ENCODE assay signal across 11 cellular contexts in the genomic region with DNA sequence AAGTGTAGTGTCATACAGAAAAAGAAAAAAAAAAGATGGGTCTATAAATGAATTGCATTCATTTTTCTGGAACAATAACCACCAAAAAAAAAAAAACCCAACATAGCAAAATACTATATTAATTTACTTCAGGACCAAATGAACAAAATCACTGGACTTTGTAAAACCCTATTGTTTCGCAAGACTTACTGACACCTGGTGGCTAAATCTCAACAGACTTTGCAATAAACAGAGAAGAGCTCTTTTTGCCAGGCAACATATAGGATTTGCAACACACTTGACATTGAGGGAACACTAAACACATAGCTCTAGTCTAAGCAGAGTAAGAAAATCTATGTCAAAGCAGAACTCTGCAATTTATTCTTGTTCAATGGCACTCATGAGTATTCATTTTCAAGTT.
DNase-seq lines count a peak whose midpoint lies in the region; ATAC-seq, FAIRE-seq and TF ChIP-seq lines count a peak whose summit lies in the region.
"Had no signal": no experiment of that assay in that cellular context is flagged by ENCODE, and none has a peak within 500 bp of the region (broad histone marks: within the 10 kb centered on the region; RNA-seq: fewer than 3 reads in every experiment).

No MANE protein-coding gene starts in this region.

- no peak for FAIRE-seq in bronchial epithelial cell (lab: Jason Lieb, UNC)
- FAIRE-seq: H54 had no signal

- H3K4me3 ChIP-seq in bronchial epithelial cell (ENCODE audit: low read depth, low read length), result no peak overlapping the region
- H3K4me3 ChIP-seq: SK-N-MC had no signal

- no peaks in the 10 kb centered on the region for H3K27me3 ChIP-seq in bronchial epithelial cell (ENCODE audit: control insufficient read depth, insufficient read depth, low read length)

- ATAC-seq in activated T-cell treated with anti-CD3 and anti-CD28 coated beads, Interleukin-2, amount 50 U/mL, for 4 hours, result no peak
- ATAC-seq in stimulated activated naive B cell treated with anti-CD40 and anti-IgM and Interleukin-4, amounts not matched to agents 10 μg/mL and 1 μg/mL and 100 μg/mL, for 72 hours (replicated peaks), result no peak

- no peaks in the 10 kb centered on the region for H3K36me3 ChIP-seq in bronchial epithelial cell (ENCODE audit: control insufficient read depth, insufficient read depth, low read length)

- no peaks in the 10 kb centered on the region for H3K9me3 Mint-ChIP-seq in nephron
- H3K9me3 Mint-ChIP-seq in activated T-cell treated with anti-CD3 and anti-CD28 coated beads, Interleukin-2, amount 50 U/mL, for 4 hours, result no peaks in the 10 kb centered on the region
- H3K9me3 Mint-ChIP-seq in stimulated activated naive B cell treated with anti-CD40 and anti-IgM and Interleukin-4, amounts not matched to agents 10 μg/mL and 1 μg/mL and 100 μg/mL, for 72 hours, result peaks cover 0 to 1% of the 10 kb centered on the region in 2 donors
- H3K9me3 Mint-ChIP-seq: activated T-cell treated with anti-CD3 and anti-CD28 coated beads, Interleukin-2, amount 50 U/mL, for 24 hours had no signal

- peak overlapping the region in 1 of 3 experiments; percentile 52 for H3K27ac Mint-ChIP-seq in nephron
- H3K27ac Mint-ChIP-seq in stimulated activated naive B cell treated with anti-CD40 and anti-IgM and Interleukin-4, amounts not matched to agents 10 μg/mL and 1 μg/mL and 100 μg/mL, for 72 hours, result no peak overlapping the region
- H3K27ac Mint-ChIP-seq: activated T-cell treated with anti-CD3 and anti-CD28 coated beads, Interleukin-2, amount 50 U/mL, for 24 hours had no signal

- no peaks in the 10 kb centered on the region for H3K36me3 Mint-ChIP-seq in nephron (ENCODE audit: low read depth)
- no peaks in the 10 kb centered on the region for H3K36me3 Mint-ChIP-seq in activated T-cell treated with anti-CD3 and anti-CD28 coated beads, Interleukin-2, amount 50 U/mL, for 4 hours (ENCODE audit: insufficient read depth)
- no peaks in the 10 kb centered on the region for H3K36me3 Mint-ChIP-seq in stimulated activated naive B cell treated with anti-CD40 and anti-IgM and Interleukin-4, amounts not matched to agents 10 μg/mL and 1 μg/mL and 100 μg/mL, for 72 hours

- H3K4me3 Mint-ChIP-seq in nephron, result no peak overlapping the region
- no peak overlapping the region for H3K4me3 Mint-ChIP-seq in activated T-cell treated with anti-CD3 and anti-CD28 coated beads, Interleukin-2, amount 50 U/mL, for 4 hours
- no peak overlapping the region for H3K4me3 Mint-ChIP-seq in stimulated activated naive B cell treated with anti-CD40 and anti-IgM and Interleukin-4, amounts not matched to agents 10 μg/mL and 1 μg/mL and 100 μg/mL, for 72 hours
- H3K4me3 Mint-ChIP-seq: activated T-cell treated with anti-CD3 and anti-CD28 coated beads, Interleukin-2, amount 50 U/mL, for 24 hours had no signal

- H3K27me3 Mint-ChIP-seq in nephron (ENCODE audit: low read depth), result no peaks in the 10 kb centered on the region
- no peaks in the 10 kb centered on the region for H3K27me3 Mint-ChIP-seq in activated T-cell treated with anti-CD3 and anti-CD28 coated beads, Interleukin-2, amount 50 U/mL, for 4 hours (ENCODE audit: low read depth)
- no peaks in the 10 kb centered on the region for H3K27me3 Mint-ChIP-seq in stimulated activated naive B cell treated with anti-CD40 and anti-IgM and Interleukin-4, amounts not matched to agents 10 μg/mL and 1 μg/mL and 100 μg/mL, for 72 hours
- H3K27me3 Mint-ChIP-seq: activated T-cell treated with anti-CD3 and anti-CD28 coated beads, Interleukin-2, amount 50 U/mL, for 24 hours had no signal

- peak; percentile 3 for TF ChIP-seq CTCF in bronchial epithelial cell (IDR thresholded peaks at IDR 0.05; ENCODE audit: insufficient read depth, low read length, severe bottlenecking)
- TF ChIP-seq CTCF in nephron (IDR thresholded peaks at IDR 0.05; ENCODE audit: unreplicated experiment in 3 of 3), result peak; percentile 59 to 61 (median 59)
- no peak for TF ChIP-seq CTCF in GM20000 (IDR thresholded peaks at IDR 0.05; ENCODE audit: extremely low read depth, missing control alignments)

- H3K4me1 Mint-ChIP-seq in nephron, result no peaks in the 10 kb centered on the region
- no peaks in the 10 kb centered on the region for H3K4me1 Mint-ChIP-seq in activated T-cell treated with anti-CD3 and anti-CD28 coated beads, Interleukin-2, amount 50 U/mL, for 4 hours (ENCODE audit: low read depth)
- no peaks in the 10 kb centered on the region for H3K4me1 Mint-ChIP-seq in stimulated activated naive B cell treated with anti-CD40 and anti-IgM and Interleukin-4, amounts not matched to agents 10 μg/mL and 1 μg/mL and 100 μg/mL, for 72 hours

- DNase-seq in H4 (ENCODE audit: low spot score), result peak; percentile 28
- peak; percentile 8 for DNase-seq in NCI-H446 treated with DMSO at 0.1 percent for 48 hours (lab: John Stamatoyannopoulos, UW)
- DNase-seq in bronchial epithelial cell (ENCODE audit: low read depth), result peak; percentile 18
- DNase-seq in activated T-cell treated with anti-CD3 and anti-CD28 coated beads, Interleukin-2, amount 50 U/mL, for 4 hours, result no peak
- no peak for DNase-seq in stimulated activated naive B cell treated with anti-CD40 and anti-IgM and Interleukin-4, amounts not matched to agents 10 μg/mL and 1 μg/mL and 100 μg/mL, for 72 hours
- DNase-seq in amniotic stem cell (lab: John Stamatoyannopoulos, UW), result no peak
- no peak for DNase-seq in GM20000 (ENCODE audit: low spot score)
- DNase-seq: activated T-cell treated with anti-CD3 and anti-CD28 coated beads, Interleukin-2, amount 50 U/mL, for 24 hours had no signal

Comparison
In these comparisons a context has a peak if more than half of its experiments do, and no peak if none do; other contexts are left out.
1. DNase-seq: peak in H4 (single experiment), NCI-H446 treated with DMSO at 0.1 percent for 48 hours (single experiment) and bronchial epithelial cell (single experiment); none in activated T-cell treated with anti-CD3 and anti-CD28 coated beads, Interleukin-2, amount 50 U/mL, for 4 hours (single experiment), stimulated activated naive B cell treated with anti-CD40 and anti-IgM and Interleukin-4, amounts not matched to agents 10 μg/mL and 1 μg/mL and 100 μg/mL, for 72 hours (single experiment), amniotic stem cell (single experiment) and GM20000 (single experiment).